In the genomic region with DNA sequence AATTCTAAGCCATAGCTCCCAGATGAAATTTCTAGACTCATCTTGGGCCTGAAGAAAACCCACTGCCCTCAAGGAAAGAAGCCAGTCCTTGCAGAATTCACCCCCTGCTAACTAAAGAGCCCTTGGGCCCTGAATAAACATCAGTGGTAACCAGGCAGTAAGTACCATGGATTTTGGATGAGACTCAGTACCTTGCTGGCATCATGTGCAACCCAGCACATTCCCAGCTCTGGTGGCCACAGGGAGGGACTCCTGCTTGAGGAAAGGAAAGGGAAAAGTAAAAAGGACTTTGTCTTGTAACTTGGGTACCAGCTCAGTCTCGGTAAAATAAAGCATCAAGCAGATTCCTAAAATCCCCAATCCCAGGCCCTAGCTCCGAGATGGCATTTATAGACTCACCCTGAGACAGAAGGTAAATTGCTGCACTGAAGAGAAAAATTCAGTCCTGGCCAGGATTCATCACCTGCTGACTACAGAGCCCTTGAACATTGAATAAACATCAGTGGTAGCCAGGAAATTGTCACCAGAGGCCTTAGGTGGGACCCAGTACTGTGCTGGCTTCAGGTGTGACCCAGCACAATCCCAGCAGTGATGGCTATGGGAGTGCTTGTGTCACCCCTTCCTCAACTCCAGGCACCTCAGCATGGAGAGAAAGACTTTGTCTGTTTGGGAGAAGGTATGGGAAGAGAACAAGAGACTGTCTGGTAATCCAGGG, we compare ENCODE assay signal across 30 cellular contexts. TPM values are rescaled to one million over a fixed set of nuclear protein-coding genes. Genes with fewer than 3 reads are reported as not detected.
DNase-seq lines count a peak whose midpoint lies in the region.
"Had no signal": no experiment of that assay in that cellular context is flagged by ENCODE, and none has a peak within 500 bp of the region (broad histone marks: within the 10 kb centered on the region; RNA-seq: fewer than 3 reads in every experiment).

No MANE protein-coding gene starts in this region.

- H3K27ac ChIP-seq in SJSA1: peak overlapping the region; percentile 80
- peak overlapping the region; percentile 34 for H3K27ac ChIP-seq in rectal smooth muscle tissue (ENCODE audit: low read depth, low read length)
- H3K27ac ChIP-seq in SJCRH30: no peak overlapping the region; the same call in 1 of the 2 replicates
- H3K27ac ChIP-seq: A549, ovary had no signal

- no peak overlapping the region for H3K4me3 ChIP-seq in SJSA1
- H3K4me3 ChIP-seq in rectal smooth muscle tissue (ENCODE audit: low read length): no peak overlapping the region
- H3K4me3 ChIP-seq in SJCRH30: no peak overlapping the region
- H3K4me3 ChIP-seq: A549, esophagus squamous epithelium, gastroesophageal sphincter, ovary, sigmoid colon had no signal

- H3K36me3 ChIP-seq in SJSA1 (no peaks in the 10 kb centered on the region), rectal smooth muscle tissue (ENCODE audit: control insufficient read depth, insufficient read depth, low read length) (no peaks in the 10 kb centered on the region), SJCRH30 (no peaks in the 10 kb centered on the region)
- H3K36me3 ChIP-seq: BE2C, esophagus squamous epithelium, gastroesophageal sphincter, ovary, sigmoid colon had no signal

- no peaks in the 10 kb centered on the region for H3K27me3 ChIP-seq in SJSA1 (replicated peaks)
- no peaks in the 10 kb centered on the region for H3K27me3 ChIP-seq in rectal smooth muscle tissue (ENCODE audit: control insufficient read depth, insufficient read depth, low read length)
- H3K27me3 ChIP-seq in SJCRH30: no peaks in the 10 kb centered on the region
- H3K27me3 ChIP-seq: ovary had no signal

- DNase-seq in NCI-H510A treated with DMSO at 0.1 percent for 48 hours (lab: John Stamatoyannopoulos, UW): peak; percentile 48
- DNase-seq in NCI-H510A (lab: John Stamatoyannopoulos, UW): no peak
- no peak for DNase-seq in SJSA1 (ENCODE audit: low read depth in 1 of 2, low spot score in 2 of 2)
- peak; percentile 47 for DNase-seq in islet precursor cell
- no peak for DNase-seq in SJCRH30
- DNase-seq in GM03348 (ENCODE audit: low spot score): no peak
- no peak for DNase-seq in iPS-NIHi11 (ENCODE audit: low spot score)
- DNase-seq: activated T-cell treated with anti-CD3 and anti-CD28 coated beads, Interleukin-2, amount 50 U/mL, for 48 hours; aorta; BE2C; effector memory CD4-positive, alpha-beta T cell; EL; esophagus squamous epithelium; HFFc6; IMR-90; kidney; naive thymus-derived CD4-positive, alpha-beta T cell; NCI-H1417 treated with DMSO at 0.1 percent for 48 hours; NCI-H748 treated with DMSO at 0.1 percent for 48 hours; OCI-M1; ovary; SHP77; sigmoid colon; stimulated activated CD8-positive, alpha-beta memory T cell treated with anti-CD3 and anti-CD28 coated beads, Interleukin-4, amount 100 ng/mL, for 48 hours; T-cell had no signal

- peaks cover 6% of the 10 kb centered on the region for H3K9me3 ChIP-seq in SJSA1 (replicated peaks)
- H3K9me3 ChIP-seq in SJCRH30 (replicated peaks): 0 out of 2 replicates have a peak, but pooled peaks cover 3% of the 10 kb centered on the region
- H3K9me3 ChIP-seq: BE2C, esophagus squamous epithelium, ovary had no signal

- no peak overlapping the region for H3K9ac ChIP-seq in rectal smooth muscle tissue (ENCODE audit: low read length)

- peaks cover 39% of the 10 kb centered on the region for H3K4me1 ChIP-seq in SJSA1 (replicated peaks)
- peaks cover 2% of the 10 kb centered on the region for H3K4me1 ChIP-seq in rectal smooth muscle tissue (ENCODE audit: control insufficient read depth, insufficient read depth, low read length)
- H3K4me1 ChIP-seq in SJCRH30: peaks cover 13% of the 10 kb centered on the region; the same call in 1 of the 2 replicates
- H3K4me1 ChIP-seq: BE2C had no signal

RNA-seq across cellular contexts. Expression of a gene that starts 31.2 kb away (rescaled TPM):
- total RNA-seq in SJSA1 (2014; rRNA removed; shearing (Covaris generic)): 0.29 TPM in 1 of 2 replicates, not detected in the other
- 0.22 TPM in 1 of 2 replicates, not detected in the other for total RNA-seq in SJCRH30 (2014; rRNA removed; shearing (Covaris generic))
- total RNA-seq: HFFc6, IMR-90, M059J, mesenteric fat pad had no signal

Comparison
In these comparisons a context has a peak if more than half of its experiments do, and no peak if none do; other contexts are left out.
1. DNase-seq: peak in NCI-H510A treated with DMSO at 0.1 percent for 48 hours (single experiment) and islet precursor cell (single experiment); none in NCI-H510A (single experiment), SJSA1 (0 of 2), SJCRH30 (0 of 2), GM03348 (single experiment) and iPS-NIHi11 (single experiment).